Comparison of ENCODE assay signal across 11 cellular contexts in genomic region chr7:101018271-101019167, GRCh38. TPM values are rescaled to one million over a fixed set of nuclear protein-coding genes. Genes with fewer than 3 reads are reported as not detected.
DNase-seq lines count a peak whose midpoint lies in the region; TF ChIP-seq lines count a peak whose summit lies in the region.
"Had no signal": no experiment of that assay in that cellular context is flagged by ENCODE, and none has a peak within 500 bp of the region (broad histone marks: within the 10 kb centered on the region; RNA-seq: fewer than 3 reads in every experiment).

No MANE protein-coding gene starts in this region.

- H4K8ac ChIP-seq in mesenchymal stem cell (ENCODE audit: low read length) = peak overlapping the region; percentile 76

- in situ Hi-C loops in GM13976 (cut with MboI; ENCODE audit: low sequenced_read_pairs, unreplicated experiment) = no loop called here

- H2BK15ac ChIP-seq in mesenchymal stem cell (ENCODE audit: low read depth, poor library complexity, severe bottlenecking) = no peak overlapping the region

- H3K27ac ChIP-seq in BLaER1 (peak overlapping the region; percentile 23; the same call in 1 of the 2 replicates), mesenchymal stem cell (ENCODE audit: low read length, poor library complexity, severe bottlenecking) (no peak overlapping the region)
- H3K27ac ChIP-seq: cardiac muscle cell, gastrocnemius medialis, thyroid gland had no signal

- WGBS in mesenchymal stem cell = 26% methylated on average over 11 of the region's 14 CpGs

- no peak overlapping the region for H2AK5ac ChIP-seq in mesenchymal stem cell (ENCODE audit: low read length, severe bottlenecking)

- H3K14ac ChIP-seq in mesenchymal stem cell (ENCODE audit: low read length in 2 of 2) = no peak overlapping the region

- H3K36me3 ChIP-seq in BLaER1 (no peaks in the 10 kb centered on the region), mesenchymal stem cell (ENCODE audit: control insufficient read depth in 1 of 2, insufficient read depth in 2 of 2, low read depth in 1 of 2, low read length in 2 of 2) (peaks cover 0 to 4% of the 10 kb centered on the region in 2 experiments), BE2C (no peaks in the 10 kb centered on the region)
- H3K36me3 ChIP-seq: cardiac muscle cell, gastrocnemius medialis, thyroid gland had no signal

- H3K4me1 ChIP-seq in BLaER1 (peaks cover 35% of the 10 kb centered on the region), mesenchymal stem cell (ENCODE audit: control insufficient read depth, insufficient read depth, low read depth, low read length) (peaks cover 15% of the 10 kb centered on the region), BE2C (no peaks in the 10 kb centered on the region; the same call in 1 of the 2 replicates)
- H3K4me1 ChIP-seq: gastrocnemius medialis had no signal

- no peaks in the 10 kb centered on the region for H4K20me1 ChIP-seq in BLaER1

- H4K91ac ChIP-seq in mesenchymal stem cell (ENCODE audit: low read length) = peak overlapping the region; percentile 28

- DNase-seq in GM13976 (ENCODE audit: low spot score) = peak; percentile 77
- peak; percentile 61 for DNase-seq in activated CD8-positive, alpha-beta memory T cell treated with anti-CD3 and anti-CD28 coated beads, Interleukin-2, amount 50 U/mL, for 48 hours
- DNase-seq in mesenchymal stem cell = peak; percentile 45
- DNase-seq in BE2C = no peak
- no peak for DNase-seq in NCI-H2029 (lab: John Stamatoyannopoulos, UW)
- no peak for DNase-seq in HuH-7 (ENCODE audit: low spot score)
- DNase-seq in T1000 (lab: John Stamatoyannopoulos, UW) = no peak
- DNase-seq: gastrocnemius medialis, thyroid gland had no signal

- no peaks in the 10 kb centered on the region for H3K9me3 ChIP-seq in BLaER1
- no peaks in the 10 kb centered on the region for H3K9me3 ChIP-seq in mesenchymal stem cell (ENCODE audit: control insufficient read depth, low read length)
- no peaks in the 10 kb centered on the region for H3K9me3 ChIP-seq in BE2C
- H3K9me3 ChIP-seq: gastrocnemius medialis, thyroid gland had no signal

- H3K23ac ChIP-seq in mesenchymal stem cell (ENCODE audit: low read length in 2 of 2) = no peak overlapping the region

- H2BK12ac ChIP-seq in mesenchymal stem cell (ENCODE audit: low read length in 2 of 2) = peak overlapping the region; percentile 43 to 79

- no peaks in the 10 kb centered on the region for H3K27me3 ChIP-seq in BLaER1
- H3K27me3 ChIP-seq in mesenchymal stem cell (ENCODE audit: control insufficient read depth in 1 of 2, insufficient read depth in 1 of 2, low read length in 2 of 2) = peaks cover 4 to 14% of the 10 kb centered on the region in 2 experiments
- no peaks in the 10 kb centered on the region; the same call in 1 of the 2 replicates for H3K27me3 ChIP-seq in BE2C
- H3K27me3 ChIP-seq: thyroid gland had no signal

- TF ChIP-seq CTCF in GM13976 (IDR thresholded peaks at IDR 0.05; ENCODE audit: borderline replicate concordance, control extremely low read depth, extremely low read depth, insufficient read depth, missing control alignments) = no peak
- TF ChIP-seq CTCF in BE2C (IDR thresholded peaks at IDR 0.05; ENCODE audit: low read depth, low read length) = no peak

- H3K4me3 ChIP-seq in BLaER1 (no peak overlapping the region), mesenchymal stem cell (ENCODE audit: insufficient read depth in 1 of 2, low read depth in 1 of 2, low read length in 2 of 2) (no peak overlapping the region), BE2C (ENCODE audit: low read depth, low read length) (no peak overlapping the region)
- H3K4me3 ChIP-seq: cardiac muscle cell, gastrocnemius medialis, thyroid gland had no signal

- no peak overlapping the region for H3K9ac ChIP-seq in BLaER1
- H3K9ac ChIP-seq in mesenchymal stem cell (ENCODE audit: low read length) = no peak overlapping the region

- H2AFZ ChIP-seq in mesenchymal stem cell (ENCODE audit: low read depth, low read length) = no peak overlapping the region

- H2BK120ac ChIP-seq in mesenchymal stem cell (ENCODE audit: low read depth, low read length) = peak overlapping the region; percentile 64

- no peak overlapping the region for H3K4me2 ChIP-seq in BLaER1
- H3K4me2 ChIP-seq in mesenchymal stem cell (ENCODE audit: low read length, poor library complexity, severe bottlenecking) = no peak overlapping the region

- H3K18ac ChIP-seq in mesenchymal stem cell (ENCODE audit: low read depth in 1 of 2, low read length in 2 of 2) = peak overlapping the region; percentile 28 to 82

- H3K79me1 ChIP-seq in mesenchymal stem cell (replicated peaks; ENCODE audit: low read length, poor library complexity, severe bottlenecking) = peaks cover 2% of the 10 kb centered on the region

- peak overlapping the region in 1 of 2 experiments; percentile 67 for H3K4ac ChIP-seq in mesenchymal stem cell (ENCODE audit: low read depth in 1 of 2, low read length in 2 of 2)

- H2BK5ac ChIP-seq in mesenchymal stem cell (ENCODE audit: low read depth, low read length, poor library complexity, severe bottlenecking) = no peak overlapping the region

RNA-seq across cellular contexts. Expression of gene MUC17, which starts 1.4 kb away (rescaled TPM):
- not detected for polyA plus RNA-seq in mesenchymal stem cell (2013, experiment 1 of 2)
- not detected for polyA plus RNA-seq in mesenchymal stem cell (2013, experiment 2 of 2)
- not detected for polyA plus RNA-seq in BE2C (2012; ENCODE audit: insufficient read depth, insufficient read length, low read depth)
- polyA plus RNA-seq: cardiac muscle cell had no signal

RNA-seq across cellular contexts. Expression of gene MUC12, which starts 49.2 kb away (rescaled TPM):
- polyA plus RNA-seq in mesenchymal stem cell (2013, experiment 1 of 2) = 11.3 TPM
- 14.2 TPM for polyA plus RNA-seq in mesenchymal stem cell (2013, experiment 2 of 2)
- 0.82 TPM for polyA plus RNA-seq in BE2C (2012; ENCODE audit: insufficient read depth, insufficient read length, low read depth)
- polyA plus RNA-seq: cardiac muscle cell had no signal

Comparison
In these comparisons a context has a peak if more than half of its experiments do, and no peak if none do; other contexts are left out.
1. DNase-seq: peak in GM13976 (single experiment), activated CD8-positive, alpha-beta memory T cell treated with anti-CD3 and anti-CD28 coated beads, Interleukin-2, amount 50 U/mL, for 48 hours (single experiment) and mesenchymal stem cell (single experiment); none in BE2C (single experiment), NCI-H2029 (single experiment), HuH-7 (single experiment) and T1000 (single experiment).